Comparison of ENCODE assay signal across 26 cellular contexts in the genomic region with DNA sequence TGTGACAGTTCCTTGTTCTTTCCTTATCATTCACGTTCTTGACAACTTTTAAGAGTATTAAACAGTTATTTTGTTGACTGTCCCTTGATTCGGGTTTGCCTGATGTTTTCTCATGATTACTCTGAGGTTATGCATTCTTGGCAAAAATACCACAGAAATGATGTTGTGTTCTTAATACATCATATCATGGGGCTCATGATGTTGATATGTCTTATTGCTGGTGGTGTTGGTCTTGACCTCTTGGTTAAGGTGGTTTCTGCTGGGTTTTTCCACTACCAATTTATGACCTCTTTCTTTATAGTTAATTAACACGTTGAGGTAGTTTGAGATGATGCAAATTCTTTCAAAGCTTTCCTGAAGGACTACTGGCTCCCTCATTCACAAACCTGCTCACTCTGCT.
"Had no signal": no experiment of that assay in that cellular context is flagged by ENCODE, and none has a peak within 500 bp of the region (broad histone marks: within the 10 kb centered on the region; RNA-seq: fewer than 3 reads in every experiment).

No MANE protein-coding gene starts in this region.

- H3K4me1 Mint-ChIP-seq: memory B cell, natural killer cell had no signal

- H3K27ac ChIP-seq: coronary artery, esophagus muscularis mucosa, gastrocnemius medialis, ovary, right lobe of liver, stomach, thyroid gland, vagina had no signal

- H3K27me3 ChIP-seq: esophagus muscularis mucosa, gastrocnemius medialis, ovary, right lobe of liver, stomach, thyroid gland, vagina had no signal

- ATAC-seq: gastrocnemius medialis, left lobe of liver, natural killer cell, right lobe of liver had no signal

- H3K36me3 ChIP-seq: esophagus muscularis mucosa, gastrocnemius medialis, ovary, right lobe of liver, stomach, thyroid gland, vagina had no signal

- H3K36me3 Mint-ChIP-seq: memory B cell, natural killer cell had no signal

- H3K4me1 ChIP-seq: right lobe of liver had no signal

- FAIRE-seq: endothelial cell of umbilical vein, kidney had no signal

- H3K27me3 Mint-ChIP-seq: memory B cell had no signal

- H3K4me2 ChIP-seq: smooth muscle cell had no signal

- H3K4me3 Mint-ChIP-seq: memory B cell, natural killer cell had no signal

- DNase-seq: dermis blood vessel endothelial cell; effector memory CD4-positive, alpha-beta T cell; foreskin fibroblast; gastrocnemius medialis; head of caudate nucleus; kidney; natural killer cell; occipital lobe; ovary; right lobe of liver; stimulated activated CD4-positive, alpha-beta T cell treated with anti-CD3 and anti-CD28 coated beads, Interleukin-12 subunit alpha, Interleukin-12 subunit beta, amount 100 ng/mL, for 4 hours; stimulated activated CD4-positive, alpha-beta T cell treated with anti-CD3 and anti-CD28 coated beads, Interleukin-1b, Interleukin-23, amount 100 ng/mL, for 48 hours; stimulated activated CD4-positive, alpha-beta T cell treated with anti-CD3 and anti-CD28 coated beads, Interleukin-4, amount 100 ng/mL, for 1 hour; stimulated activated CD8-positive, alpha-beta memory T cell treated with anti-CD3 and anti-CD28 coated beads, Interleukin-4, amount 100 ng/mL, for 48 hours; stimulated activated naive CD4-positive, alpha-beta T cell treated with Interleukin-2 at 50 U/mL for 16 hours; stomach; thyroid gland; trophoblast cell had no signal

- H3K27ac Mint-ChIP-seq: memory B cell, natural killer cell had no signal

- H3K4me3 ChIP-seq: coronary artery, esophagus muscularis mucosa, gastrocnemius medialis, lung, ovary, right lobe of liver, smooth muscle cell, stomach, thyroid gland, vagina had no signal

- H3K9me3 Mint-ChIP-seq: memory B cell, natural killer cell had no signal

- H3K9me3 ChIP-seq: esophagus muscularis mucosa, gastrocnemius medialis, ovary, right lobe of liver, stomach, thyroid gland, vagina had no signal
